Comparison of ENCODE assay signal across 9 cellular contexts in the genomic region with DNA sequence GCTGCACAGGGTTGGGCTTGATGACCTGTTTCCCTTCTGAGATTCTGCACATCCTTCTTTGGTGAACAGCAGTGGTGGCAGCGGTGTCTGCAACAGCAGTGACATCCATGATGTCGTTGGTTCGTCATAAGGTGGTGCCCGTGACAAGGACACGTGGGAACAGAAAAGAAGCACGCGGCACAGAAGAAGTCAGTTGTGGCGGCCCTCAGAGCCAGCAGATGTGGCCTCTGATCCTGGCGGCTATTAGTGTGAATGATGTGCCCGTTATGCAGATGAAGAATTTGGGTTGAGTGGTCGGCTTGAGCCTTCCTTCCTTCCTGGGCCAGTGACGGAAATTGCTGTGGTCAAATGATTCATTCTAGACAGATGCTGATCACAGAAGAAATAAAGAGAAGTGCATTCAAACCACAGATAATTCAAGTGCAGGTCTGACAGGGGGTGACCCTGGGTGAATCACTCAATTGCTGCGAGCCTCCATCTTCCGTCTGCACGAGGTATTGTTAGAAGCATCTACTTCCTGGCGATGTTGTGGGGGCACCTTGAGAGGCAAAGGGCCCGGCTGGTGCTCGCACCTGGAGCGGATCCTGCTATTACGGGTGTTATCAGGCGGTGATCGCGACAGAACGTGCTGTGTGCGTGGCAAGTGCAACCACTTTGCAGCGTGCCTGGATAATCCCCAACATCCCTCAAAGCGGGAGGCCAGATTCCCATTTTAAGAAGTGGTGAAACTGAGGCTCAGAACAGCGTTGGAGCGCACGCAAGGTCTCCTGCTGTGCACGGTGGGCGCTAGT.
A peak's percentile ranks its signal among the peaks of the same experiment; 100 is the strongest.
DNase-seq lines count a peak whose midpoint lies in the region; TF ChIP-seq lines count a peak whose summit lies in the region.
"Had no signal": no experiment of that assay in that cellular context is flagged by ENCODE, and none has a peak within 500 bp of the region (broad histone marks: within the 10 kb centered on the region; RNA-seq: fewer than 3 reads in every experiment).

No MANE protein-coding gene starts in this region.

- H4K20me1 ChIP-seq in neural progenitor cell (ENCODE audit: low read depth), result no peaks in the 10 kb centered on the region
- no peaks in the 10 kb centered on the region for H4K20me1 ChIP-seq in H9 (ENCODE audit: control insufficient read depth, insufficient read depth, insufficient read length)

- H3K4me2 ChIP-seq in neural progenitor cell (no peak overlapping the region), H9 (ENCODE audit: insufficient read depth, insufficient read length, low read length) (no peak overlapping the region)

- H3K79me1 ChIP-seq in H9 (ENCODE audit: insufficient read depth, low read depth, low read length, poor library complexity, severe bottlenecking), result no peaks in the 10 kb centered on the region

- H3T11ph ChIP-seq in H9 (ENCODE audit: low read length), result no peak overlapping the region

- no peak overlapping the region for H3K14ac ChIP-seq in H9 (ENCODE audit: insufficient read depth, low read length)

- H2BK20ac ChIP-seq in H9 (ENCODE audit: low read depth, low read length, poor library complexity, severe bottlenecking), result no peak overlapping the region

- H3K27ac Mint-ChIP-seq in neural progenitor cell (no peak overlapping the region), H9 (no peak overlapping the region)

- H3K4me1 Mint-ChIP-seq in neural progenitor cell (peaks cover 54% of the 10 kb centered on the region), H9 (peaks cover 19 to 27% of the 10 kb centered on the region in 2 experiments)

- no peak for TF ChIP-seq CTCF in fibroblast of pulmonary artery (IDR thresholded peaks at IDR 0.05; ENCODE audit: low read length, missing control alignments)
- no peak for TF ChIP-seq CTCF in neural progenitor cell (IDR thresholded peaks at IDR 0.05)
- no peak for TF ChIP-seq CTCF in H9 (conservative IDR thresholded peaks at IDR 0.05)

- H3K27ac ChIP-seq in neural progenitor cell, result no peak overlapping the region
- no peak overlapping the region for H3K27ac ChIP-seq in H9 (ENCODE audit: insufficient read length, low read depth, low read length)

- H4K91ac ChIP-seq in H9 (ENCODE audit: insufficient read length, low read depth, low read length), result no peak overlapping the region

- no peaks in the 10 kb centered on the region for H3F3A ChIP-seq in neural progenitor cell (ENCODE audit: low read depth)

- H3K36me3 ChIP-seq in neural progenitor cell, result no peaks in the 10 kb centered on the region

- H3K27me3 Mint-ChIP-seq in neural progenitor cell (ENCODE audit: insufficient read depth, low read depth) (peaks cover 27% of the 10 kb centered on the region), H9 (ENCODE audit: low read depth) (peaks cover 14% of the 10 kb centered on the region)

- H3K56ac ChIP-seq in H9 (ENCODE audit: insufficient read length, low read depth, low read length), result no peak overlapping the region

- H2AFZ ChIP-seq in neural progenitor cell (replicated peaks) (no peak overlapping the region), H9 (ENCODE audit: low read length) (no peak overlapping the region)

- no CpG with 5 or more reads among the region's 32 CpGs for WGBS in H9 (ENCODE audit: extremely low coverage, insufficient read length, low lambda C conversion rate)

- H2BK15ac ChIP-seq in H9 (ENCODE audit: low read depth, low read length), result no peak overlapping the region

- DNase-seq in A172 (ENCODE audit: low spot score), result peak; percentile 98
- DNase-seq in LoVo (ENCODE audit: low spot score), result peak; percentile 6
- peak; percentile 13 to 25 for DNase-seq in activated CD8-positive, alpha-beta memory T cell treated with anti-CD3 and anti-CD28 coated beads for 1 hour (ENCODE audit: extremely low read depth in 1 of 2, low read depth in 1 of 2)
- peak; percentile 58 for DNase-seq in fibroblast of pulmonary artery (ENCODE audit: low read depth)
- DNase-seq in stimulated activated CD8-positive, alpha-beta memory T cell treated with anti-CD3 and anti-CD28 coated beads, Interleukin-12 subunit alpha, Interleukin-12 subunit beta, amount 100 ng/mL, for 24 hours (ENCODE audit: extremely low read depth), result peak; percentile 22
- DNase-seq in DMS53 treated with DMSO at 0.1 percent for 48 hours (lab: John Stamatoyannopoulos, UW; ENCODE audit: unreplicated experiment), result no peak
- DNase-seq in neural progenitor cell (ENCODE audit: low spot score), result no peak
- DNase-seq in H9, result no peak

- H3K4me1 ChIP-seq in neural progenitor cell (peaks cover 11% of the 10 kb centered on the region), H9 (ENCODE audit: insufficient read depth, low read length) (peaks cover 2% of the 10 kb centered on the region; the same call in 1 of the 2 replicates)

- H3K36me3 Mint-ChIP-seq in neural progenitor cell (no peaks in the 10 kb centered on the region), H9 (ENCODE audit: insufficient read depth in 1 of 3, low read depth in 3 of 3) (no peaks in the 10 kb centered on the region)

- no peak overlapping the region for H2BK12ac ChIP-seq in H9 (ENCODE audit: insufficient read length, low read depth, low read length)

- peaks cover 11% of the 10 kb centered on the region for H3K9me3 Mint-ChIP-seq in neural progenitor cell
- H3K9me3 Mint-ChIP-seq in H9, result peaks cover 4 to 5% of the 10 kb centered on the region in 2 experiments; a peak in 4 of 5 replicates

- no peaks in the 10 kb centered on the region for H3K23me2 ChIP-seq in H9 (ENCODE audit: insufficient read length, low read depth, low read length, poor library complexity, severe bottlenecking)

- H2BK5ac ChIP-seq in H9 (ENCODE audit: insufficient read length, low read length), result no peak overlapping the region

- H3K4ac ChIP-seq in H9 (ENCODE audit: low read depth, low read length), result no peak overlapping the region

- no peak overlapping the region for H4K8ac ChIP-seq in H9 (replicated peaks; ENCODE audit: insufficient read length, low read depth, low read length)

- no peaks in the 10 kb centered on the region for H3K79me2 ChIP-seq in neural progenitor cell (ENCODE audit: low read depth)
- no peaks in the 10 kb centered on the region for H3K79me2 ChIP-seq in H9 (ENCODE audit: insufficient read depth, low read length)

- no peak overlapping the region for H2AK5ac ChIP-seq in H9 (ENCODE audit: insufficient read length, low read length)

- no peak overlapping the region for H3K9ac ChIP-seq in neural progenitor cell
- no peak overlapping the region for H3K9ac ChIP-seq in H9 (ENCODE audit: extremely low read depth, insufficient read length, low read length)

- H3K18ac ChIP-seq in H9 (ENCODE audit: insufficient read length, low read depth, low read length), result no peak overlapping the region

- H4K5ac ChIP-seq in H9 (ENCODE audit: insufficient read length, low read depth, low read length), result no peak overlapping the region

- no peak overlapping the region for H3K4me3 ChIP-seq in fibroblast of pulmonary artery (replicated peaks; ENCODE audit: low read depth, low read length)
- H3K4me3 ChIP-seq in neural progenitor cell, result no peak overlapping the region

- no peak overlapping the region for H3K4me3 Mint-ChIP-seq in neural progenitor cell
- H3K4me3 Mint-ChIP-seq in H9, result no peak overlapping the region; a peak in 1 of 5 replicates
- H3K4me3 Mint-ChIP-seq: brain had no signal

- no peak overlapping the region for H3K23ac ChIP-seq in H9 (ENCODE audit: insufficient read length, low read depth, low read length)

- H3K9me3 ChIP-seq in neural progenitor cell (ENCODE audit: low read depth) (no peaks in the 10 kb centered on the region), H9 (ENCODE audit: control insufficient read depth, low read depth, low read length) (no peaks in the 10 kb centered on the region)

- no peak overlapping the region for H2BK120ac ChIP-seq in H9 (ENCODE audit: low read depth, low read length, poor library complexity, severe bottlenecking)

- H3K27me3 ChIP-seq in neural progenitor cell (no peaks in the 10 kb centered on the region), H9 (ENCODE audit: insufficient read depth, low read length) (no peaks in the 10 kb centered on the region)

Comparison
In these comparisons a context has a peak if more than half of its experiments do, and no peak if none do; other contexts are left out.
1. DNase-seq: peak in A172 (single experiment), LoVo (single experiment), activated CD8-positive, alpha-beta memory T cell treated with anti-CD3 and anti-CD28 coated beads for 1 hour (2 of 2), fibroblast of pulmonary artery (single experiment) and stimulated activated CD8-positive, alpha-beta memory T cell treated with anti-CD3 and anti-CD28 coated beads, Interleukin-12 subunit alpha, Interleukin-12 subunit beta, amount 100 ng/mL, for 24 hours (single experiment); none in DMS53 treated with DMSO at 0.1 percent for 48 hours (single experiment), neural progenitor cell (single experiment) and H9 (single experiment).